29 cellular contexts compared by ENCODE assay signal in the genomic region with DNA sequence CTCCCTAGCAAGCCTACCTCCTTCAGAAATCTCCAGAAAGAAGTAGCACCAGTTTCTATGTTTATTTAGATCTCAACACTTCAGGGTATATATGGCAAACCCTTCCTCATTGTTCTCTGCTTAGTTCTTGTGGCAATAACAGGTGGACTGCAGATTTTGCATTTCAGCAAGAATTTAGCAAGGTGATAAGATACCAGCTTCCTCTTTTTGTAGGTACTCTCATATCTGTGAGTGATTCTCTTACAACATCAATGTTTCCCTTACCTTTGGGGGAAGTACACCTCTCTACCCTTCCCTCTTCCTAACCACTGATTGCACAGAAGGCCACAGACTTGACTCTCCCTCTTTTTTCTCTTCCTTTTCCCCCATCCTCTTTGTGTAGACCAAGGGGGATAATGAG.
DNase-seq lines count a peak whose midpoint lies in the region; ATAC-seq, FAIRE-seq and TF ChIP-seq lines count a peak whose summit lies in the region.
"Had no signal": no experiment of that assay in that cellular context is flagged by ENCODE, and none has a peak within 500 bp of the region (broad histone marks: within the 10 kb centered on the region; RNA-seq: fewer than 3 reads in every experiment).

No MANE protein-coding gene starts in this region.

- H3K4me3 ChIP-seq in DOHH2 (ENCODE audit: low read length) = peak overlapping the region; percentile 25; the same call in 1 of the 2 replicates
- H3K4me3 ChIP-seq: A549, ascending aorta, coronary artery, MG63, ovary, SJSA1 had no signal

- ATAC-seq in GM19324 (IDR thresholded peaks at IDR 0.05; ENCODE audit: low FRiP score, unreplicated experiment) = peak; percentile 49
- ATAC-seq in HG03159 (IDR thresholded peaks at IDR 0.05; ENCODE audit: unreplicated experiment) = peak; percentile 65
- ATAC-seq in T-helper 17 cell = peak; percentile 37
- ATAC-seq in omental fat pad (ENCODE audit: low FRiP score) = no peak
- no peak for ATAC-seq in HG03196 (IDR thresholded peaks at IDR 0.05; ENCODE audit: unreplicated experiment)
- ATAC-seq: A549; activated naive CD4-positive, alpha-beta T cell treated with anti-CD3 and anti-CD28 coated beads, Interleukin-2, amount 50 U/mL, for 72 hours; effector memory CD8-positive, alpha-beta T cell had no signal

- no peak overlapping the region for H3K4me3 Mint-ChIP-seq in T-helper 17 cell
- H3K4me3 Mint-ChIP-seq: activated CD4-positive, alpha-beta memory T cell treated with anti-CD3 and anti-CD28 coated beads for 36 hours; CD8-positive, alpha-beta memory T cell; effector memory CD8-positive, alpha-beta T cell; natural killer cell treated with Interleukin-12 subunit alpha and Interleukin-12 subunit beta and Interleukin-15 and Interleukin-18, amount 100 ng/mL, for 72 hours had no signal

- H4K20me1 ChIP-seq in DOHH2 (ENCODE audit: control insufficient read depth, insufficient read depth, low read depth, low read length) = no peaks in the 10 kb centered on the region

- TF ChIP-seq POLR2A in H54 (IDR thresholded peaks at IDR 0.05; ENCODE audit: low read depth, low read length) = no peak

- TF ChIP-seq CTCF in DOHH2 (IDR thresholded peaks at IDR 0.05; ENCODE audit: low read depth, low read length, poor library complexity, severe bottlenecking) (no peak), omental fat pad (IDR thresholded peaks at IDR 0.05) (no peak)

- no peaks in the 10 kb centered on the region for H3F3A ChIP-seq in DOHH2 (ENCODE audit: control insufficient read depth, insufficient read depth)

- no peaks in the 10 kb centered on the region for H3K4me1 Mint-ChIP-seq in T-helper 17 cell
- H3K4me1 Mint-ChIP-seq: CD8-positive, alpha-beta memory T cell had no signal

- H3K9me3 ChIP-seq in DOHH2 (ENCODE audit: control insufficient read depth, insufficient read depth, low read length) (no peaks in the 10 kb centered on the region), T-helper 17 cell (ENCODE audit: control insufficient read depth, low read length, poor library complexity, severe bottlenecking) (no peaks in the 10 kb centered on the region)
- H3K9me3 ChIP-seq: A549, ascending aorta, MG63, ovary, SJSA1 had no signal

- H3K4me2 ChIP-seq in DOHH2 (ENCODE audit: low read length) = peak overlapping the region; percentile 40
- H3K4me2 ChIP-seq: A549 had no signal

- H3K36me3 ChIP-seq in DOHH2 (ENCODE audit: control insufficient read depth, low read length) = no peaks in the 10 kb centered on the region
- H3K36me3 ChIP-seq: ascending aorta, MG63, ovary, SJSA1 had no signal

- no peaks in the 10 kb centered on the region for H3K27me3 ChIP-seq in DOHH2 (ENCODE audit: control insufficient read depth, low read length)
- H3K27me3 ChIP-seq: ascending aorta, MG63, ovary, SJSA1 had no signal

- H3K27ac Mint-ChIP-seq in T-helper 17 cell = no peak overlapping the region
- H3K27ac Mint-ChIP-seq: activated CD4-positive, alpha-beta memory T cell treated with anti-CD3 and anti-CD28 coated beads for 36 hours; activated naive CD4-positive, alpha-beta T cell treated with anti-CD3 and anti-CD28 coated beads, Interleukin-2, amount 50 U/mL, for 72 hours; CD8-positive, alpha-beta memory T cell; effector memory CD8-positive, alpha-beta T cell; natural killer cell treated with Interleukin-12 subunit alpha and Interleukin-12 subunit beta and Interleukin-15 and Interleukin-18, amount 100 ng/mL, for 72 hours had no signal

- no peaks in the 10 kb centered on the region for H3K9me2 ChIP-seq in DOHH2 (replicated peaks; ENCODE audit: control insufficient read depth, low read length)

- no peak for FAIRE-seq in H54 (lab: Jason Lieb, UNC)
- FAIRE-seq: A549, kidney had no signal

- DNase-seq in T-helper 17 cell (no peak), H54 (ENCODE audit: insufficient read length, low spot score) (no peak), omental fat pad (ENCODE audit: low spot score) (no peak), occipital lobe (lab: John Stamatoyannopoulos, UW) (no peak)
- DNase-seq: activated CD4-positive, alpha-beta memory T cell treated with anti-CD3 and anti-CD28 coated beads for 36 hours; activated CD8-positive, alpha-beta memory T cell treated with anti-CD3 and anti-CD28 coated beads, Interleukin-2, amount 50 U/mL, for 4 hours; CD8-positive, alpha-beta memory T cell; effector memory CD8-positive, alpha-beta T cell; erythroblast; GDM1; head of caudate nucleus; kidney; MG63; NCI-H2029 treated with DMSO at 0.1 percent for 48 hours; NCI-H2227 treated with DMSO at 0.1 percent for 48 hours; ovary; stimulated activated CD4-positive, alpha-beta T cell treated with anti-CD3 and anti-CD28 coated beads, Interleukin-2, amount 100 ng/mL, for 24 hours; T-helper 1 cell; trophoblast cell had no signal

- H3K36me3 Mint-ChIP-seq in T-helper 17 cell (ENCODE audit: low read depth) = no peaks in the 10 kb centered on the region
- H3K36me3 Mint-ChIP-seq: activated CD4-positive, alpha-beta memory T cell treated with anti-CD3 and anti-CD28 coated beads for 36 hours; CD8-positive, alpha-beta memory T cell; natural killer cell treated with Interleukin-12 subunit alpha and Interleukin-12 subunit beta and Interleukin-15 and Interleukin-18, amount 100 ng/mL, for 72 hours had no signal

- H3K27ac ChIP-seq in DOHH2 (ENCODE audit: low read depth, low read length) = 0 out of 2 replicates have a peak overlapping the region, but pooled peaks have one; percentile 24
- H3K27ac ChIP-seq: A549, ascending aorta, coronary artery, ovary, SJSA1 had no signal

- H3K4me1 ChIP-seq in DOHH2 (ENCODE audit: control insufficient read depth, low read length) = peaks cover 13% of the 10 kb centered on the region
- H3K4me1 ChIP-seq: A549, SJSA1 had no signal

- no peaks in the 10 kb centered on the region for H3K27me3 Mint-ChIP-seq in T-helper 17 cell
- H3K27me3 Mint-ChIP-seq: activated CD4-positive, alpha-beta memory T cell treated with anti-CD3 and anti-CD28 coated beads for 36 hours had no signal

- no peaks in the 10 kb centered on the region for H3K79me2 ChIP-seq in DOHH2 (ENCODE audit: control insufficient read depth, low read length)

Comparison
In these comparisons a context has a peak if more than half of its experiments do, and no peak if none do; other contexts are left out.
1. ATAC-seq: peak in GM19324 (single experiment), HG03159 (single experiment) and T-helper 17 cell (single experiment); none in omental fat pad (single experiment) and HG03196 (single experiment).